In the genomic region with DNA sequence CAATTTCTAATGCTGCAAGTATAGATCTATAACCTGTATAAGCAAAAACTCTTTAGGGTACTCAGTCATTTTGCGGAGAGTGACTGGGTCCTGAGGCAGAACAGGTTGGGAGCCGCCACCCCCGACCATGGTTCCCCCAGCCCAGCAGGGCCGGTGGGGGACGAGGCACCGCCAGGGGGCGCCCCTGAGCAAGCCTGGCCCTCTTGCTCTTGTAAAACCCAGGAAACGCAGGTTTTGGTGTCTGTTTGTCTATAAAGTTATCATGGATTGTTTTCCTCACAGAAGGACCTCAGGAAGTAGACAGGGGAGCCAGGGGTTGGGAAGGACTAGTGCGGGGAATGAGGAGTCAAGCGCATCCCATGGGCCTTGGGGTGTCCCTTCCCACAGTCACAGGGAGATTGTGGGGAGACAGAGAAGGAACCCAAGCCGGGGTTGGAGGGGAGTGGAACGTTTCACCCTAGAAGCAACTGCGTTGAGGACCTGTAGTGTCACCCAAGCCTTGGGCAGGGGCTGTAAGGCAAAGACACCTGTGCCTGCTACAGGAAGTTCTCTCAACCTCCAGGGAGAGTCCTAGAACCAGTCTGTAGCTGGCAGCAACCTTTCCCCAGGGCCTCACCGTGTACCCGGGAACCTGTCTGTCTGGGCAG, we compare ENCODE assay signal across 8 cellular contexts. TPM values are rescaled to one million over a fixed set of nuclear protein-coding genes. Genes with fewer than 3 reads are reported as not detected.
DNase-seq lines count a peak whose midpoint lies in the region; ATAC-seq and TF ChIP-seq lines count a peak whose summit lies in the region.

No MANE protein-coding gene starts in this region.

- H3K36me3 Mint-ChIP-seq in mesothelial cell of epicardium = no peaks in the 10 kb centered on the region

- H3K4me1 Mint-ChIP-seq in mesothelial cell of epicardium = peaks cover 2% of the 10 kb centered on the region

- no peak overlapping the region for H3K4me3 Mint-ChIP-seq in mesothelial cell of epicardium

- no peaks in the 10 kb centered on the region for H3K9me3 Mint-ChIP-seq in mesothelial cell of epicardium

- no peak for ATAC-seq in HG03175 (IDR thresholded peaks at IDR 0.05; ENCODE audit: unreplicated experiment)

- peaks cover 15% of the 10 kb centered on the region for H3K27me3 Mint-ChIP-seq in mesothelial cell of epicardium (ENCODE audit: low read depth)

- DNase-seq in ELR (ENCODE audit: low read depth) = peak; percentile 61
- DNase-seq in LoVo (ENCODE audit: low spot score) = peak; percentile 2
- peak; percentile 84 to 91 for DNase-seq in activated CD4-positive, alpha-beta T cell treated with anti-CD3 and anti-CD28 coated beads, Interleukin-2, amount 50 U/mL, for 24 hours (ENCODE audit: low read depth in 1 of 2, low spot score in 1 of 2)
- peak; percentile 73 for DNase-seq in dermis blood vessel endothelial cell
- DNase-seq in mesothelial cell of epicardium (ENCODE audit: low spot score in 2 of 2, unreplicated experiment in 2 of 2) = peak; percentile 62 to 87
- DNase-seq in stimulated activated CD8-positive, alpha-beta memory T cell treated with anti-CD3 and anti-CD28 coated beads, Interleukin-7, amount 100 ng/mL, for 24 hours (ENCODE audit: low read depth) = peak; percentile 84
- DNase-seq in middle frontal gyrus (ENCODE audit: extremely low spot score, low spot score) = no peak

- peak; percentile 87 for TF ChIP-seq CTCF in mesothelial cell of epicardium (IDR thresholded peaks at IDR 0.05; ENCODE audit: unreplicated experiment)

- H3K27ac Mint-ChIP-seq in mesothelial cell of epicardium = no peak overlapping the region

RNA-seq across cellular contexts. Expression of a gene that starts 26.4 kb away (rescaled TPM):
- total RNA-seq in dermis blood vessel endothelial cell = 53.4 and 58.2 TPM in 2 replicates
- total RNA-seq in mesothelial cell of epicardium = 34.9 to 42.2 TPM (median 41.0 TPM) in 3 replicates

RNA-seq across cellular contexts. Expression of a gene that starts 31.6 kb away (rescaled TPM):
- total RNA-seq in dermis blood vessel endothelial cell (not detected in 2 replicates), mesothelial cell of epicardium (0.18 to 0.47 TPM in 2 of 3 replicates, not detected in the other)

RNA-seq across cellular contexts. Expression of a gene that starts 58.4 kb away (rescaled TPM):
- 168 and 175 TPM in 2 replicates for total RNA-seq in dermis blood vessel endothelial cell
- total RNA-seq in mesothelial cell of epicardium = 55.8 to 61.5 TPM (median 60.8 TPM) in 3 replicates

RNA-seq across cellular contexts. Expression of a gene that starts 58.7 kb away (rescaled TPM):
- total RNA-seq in dermis blood vessel endothelial cell (50.4 and 96.0 TPM in 2 replicates), mesothelial cell of epicardium (21.3 to 22.6 TPM (median 21.4 TPM) in 3 replicates)
